ENCODE assay signal across 8 cellular contexts in genomic region chr16:25110392-25110947, GRCh38. TPM values are rescaled to one million over a fixed set of nuclear protein-coding genes. Genes with fewer than 3 reads are reported as not detected.
DNase-seq lines count a peak whose midpoint lies in the region; ATAC-seq and TF ChIP-seq lines count a peak whose summit lies in the region.

No MANE protein-coding gene starts in this region.

- H3K4me1 Mint-ChIP-seq in activated B cell treated with CpG ODN at 0.5 μM for 24 hours (peaks cover 47% of the 10 kb centered on the region), glutamatergic neuron (ENCODE audit: low read depth, unreplicated experiment) (peaks cover 9% of the 10 kb centered on the region)

- H3K9me3 ChIP-seq in right atrium auricular region, result no peaks in the 10 kb centered on the region

- no peaks in the 10 kb centered on the region for H3K27me3 ChIP-seq in right atrium auricular region

- H3K9me3 Mint-ChIP-seq in activated B cell treated with CpG ODN at 0.5 μM for 24 hours (no peaks in the 10 kb centered on the region), glutamatergic neuron (ENCODE audit: unreplicated experiment) (peaks cover 17% of the 10 kb centered on the region)

- H3K27me3 Mint-ChIP-seq in activated B cell treated with CpG ODN at 0.5 μM for 24 hours (no peaks in the 10 kb centered on the region), glutamatergic neuron (ENCODE audit: unreplicated experiment) (peaks cover 7% of the 10 kb centered on the region)

- H3K4me3 Mint-ChIP-seq in activated B cell treated with CpG ODN at 0.5 μM for 24 hours, result peak overlapping the region; percentile 95
- peak overlapping the region; percentile 96 for H3K4me3 Mint-ChIP-seq in glutamatergic neuron (ENCODE audit: unreplicated experiment)

- intact Hi-C loops in left ventricle myocardium superior (cut with micrococcal nuclease), result loop anchor here (10.0 kb wide), 1 partner anchor 46 kb away; no protein-coding TSS in a partner anchor
- intact Hi-C loops in activated B cell treated with CpG ODN at 0.5 μM for 24 hours (cut with micrococcal nuclease), result loop anchor here (2.0 to 10.0 kb wide), 2 partner anchors 114 to 146 kb away; partner anchors contain the start of gene ZKSCAN2

- H3K4me1 ChIP-seq in right atrium auricular region, result peaks cover 0 to 40% of the 10 kb centered on the region in 2 donors

- peak overlapping the region; percentile 72 to 84 for H3K4me3 ChIP-seq in right atrium auricular region

- peaks cover 25% of the 10 kb centered on the region for H3K36me3 Mint-ChIP-seq in activated B cell treated with CpG ODN at 0.5 μM for 24 hours (ENCODE audit: low read depth)
- H3K36me3 Mint-ChIP-seq in glutamatergic neuron (ENCODE audit: unreplicated experiment), result no peaks in the 10 kb centered on the region

- H3K27ac ChIP-seq in right atrium auricular region, result peak overlapping the region; percentile 83 to 85

- CTCF ChIA-PET in activated B cell treated with CpG ODN at 0.5 μM for 24 hours (lab: Charles Lee), result interaction anchor here (0.9 to 1.4 kb wide), 3 partner anchors 20 to 57 kb away, joined by 3 read pairs; no protein-coding TSS in a partner anchor

- H3K36me3 ChIP-seq in right atrium auricular region, result no peaks in the 10 kb centered on the region

- DNase-seq in right atrium auricular region (ENCODE audit: low spot score) (no peak), left ventricle myocardium superior (no peak), activated B cell treated with CpG ODN at 0.5 μM for 24 hours (no peak), glutamatergic neuron (no peak), NCI-H1092 treated with DMSO at 0.1 percent for 48 hours (lab: John Stamatoyannopoulos, UW) (no peak)
- DNase-seq in stimulated activated CD4-positive, alpha-beta T cell treated with anti-CD3 and anti-CD28 coated beads, Interleukin-15, amount 100 ng/mL, for 48 hours (ENCODE audit: low read depth in 2 of 2), result peak; percentile 35 to 48

- ATAC-seq in left ventricle myocardium superior, result no peak
- no peak for ATAC-seq in activated B cell treated with CpG ODN at 0.5 μM for 24 hours (ENCODE audit: low read depth)
- ATAC-seq in GM21528 (IDR thresholded peaks at IDR 0.05; ENCODE audit: low FRiP score, unreplicated experiment), result no peak
- ATAC-seq in GM19467 (IDR thresholded peaks at IDR 0.05; ENCODE audit: unreplicated experiment), result no peak

- POLR2A ChIA-PET in activated B cell treated with CpG ODN at 0.5 μM for 24 hours (lab: Charles Lee), result interaction anchor here (1.7 to 3.2 kb wide), 3 partner anchors 44 to 95 kb away, joined by 11 to 22 read pairs (median 20); partner anchors contain the start of gene ARHGAP17

- no peak for TF ChIP-seq CTCF in right atrium auricular region (IDR thresholded peaks at IDR 0.05)
- no peak for TF ChIP-seq CTCF in activated B cell treated with CpG ODN at 0.5 μM for 24 hours (IDR thresholded peaks at IDR 0.05)
- no peak for TF ChIP-seq CTCF in glutamatergic neuron (IDR thresholded peaks at IDR 0.05; ENCODE audit: partially characterized antibody, unreplicated experiment)

- H3K27ac Mint-ChIP-seq in activated B cell treated with CpG ODN at 0.5 μM for 24 hours (peak overlapping the region; percentile 94), glutamatergic neuron (ENCODE audit: unreplicated experiment) (no peak overlapping the region)

RNA-seq across cellular contexts. Expression of gene LCMT1, which starts 1.1 kb away (rescaled TPM):
- total RNA-seq in right atrium auricular region, result 10 to 100 TPM; 52.3 to 52.5 TPM
- total RNA-seq in left ventricle myocardium superior, result 41.7 TPM
- total RNA-seq in activated B cell treated with CpG ODN at 0.5 μM for 24 hours, result 32.2 and 33.6 TPM in 2 replicates
- 67.6 TPM for total RNA-seq in glutamatergic neuron (ENCODE audit: unreplicated experiment)

Comparison
In these comparisons a context has a peak if more than half of its experiments do, and no peak if none do; other contexts are left out.
1. DNase-seq: peak in stimulated activated CD4-positive, alpha-beta T cell treated with anti-CD3 and anti-CD28 coated beads, Interleukin-15, amount 100 ng/mL, for 48 hours (2 of 2); none in right atrium auricular region (single experiment), left ventricle myocardium superior (single experiment), activated B cell treated with CpG ODN at 0.5 μM for 24 hours (single experiment), glutamatergic neuron (single experiment) and NCI-H1092 treated with DMSO at 0.1 percent for 48 hours (single experiment).